20 cellular contexts compared by ENCODE assay signal in the genomic region with DNA sequence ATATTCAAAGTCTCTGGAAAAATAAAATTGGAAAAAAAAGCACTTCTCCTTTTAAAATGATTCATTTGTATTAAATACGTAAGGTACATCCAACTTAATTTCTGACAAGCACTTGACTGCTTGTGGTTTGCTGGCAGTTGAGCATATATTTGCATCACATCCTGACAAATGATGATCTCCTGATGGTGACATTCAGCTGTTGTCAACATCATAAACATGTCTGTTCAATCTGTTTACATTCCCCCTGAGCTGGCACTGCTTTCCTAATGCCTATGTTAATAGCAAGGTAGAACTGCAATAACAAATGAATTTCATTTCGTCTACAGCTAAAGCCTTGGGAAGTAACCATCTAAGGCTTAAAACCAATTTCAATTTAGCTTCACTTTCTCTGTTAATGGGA. TPM values are rescaled to one million over a fixed set of nuclear protein-coding genes. Genes with fewer than 3 reads are reported as not detected.
DNase-seq lines count a peak whose midpoint lies in the region; ATAC-seq, FAIRE-seq and TF ChIP-seq lines count a peak whose summit lies in the region.
"Had no signal": no experiment of that assay in that cellular context is flagged by ENCODE, and none has a peak within 500 bp of the region (broad histone marks: within the 10 kb centered on the region; RNA-seq: fewer than 3 reads in every experiment).

No MANE protein-coding gene starts in this region.

- TF ChIP-seq CTCF in right atrium auricular region (IDR thresholded peaks at IDR 0.05), result no peak

- DNase-seq in GM12891 (ENCODE audit: insufficient read length, low spot score) (no peak), NAMALWA (ENCODE audit: low spot score) (peak; percentile 56), NCI-H748 (lab: John Stamatoyannopoulos, UW; ENCODE audit: unreplicated experiment) (peak; percentile 69), left kidney (ENCODE audit: low read depth, low spot score) (peak; percentile 27), right atrium auricular region (ENCODE audit: low spot score) (no peak)
- DNase-seq: activated CD4-positive, alpha-beta T cell treated with anti-CD3 and anti-CD28 coated beads for 48 hours; activated naive CD4-positive, alpha-beta T cell treated with anti-CD3 and anti-CD28 coated beads, Interleukin-2, amount 50 U/mL, for 16 hours; HCEC 1CT; NCI-H1436; occipital lobe; sigmoid colon; stimulated activated CD4-positive, alpha-beta T cell treated with anti-CD3 and anti-CD28 coated beads, Interleukin-4, amount 100 ng/mL, for 1 hour; stimulated activated CD8-positive, alpha-beta memory T cell treated with anti-CD3 and anti-CD28 coated beads, Interleukin-4, amount 100 ng/mL, for 48 hours; T1000 had no signal

- no peaks in the 10 kb centered on the region for H3K27me3 ChIP-seq in right atrium auricular region
- H3K27me3 ChIP-seq: sigmoid colon had no signal

- H3K27ac ChIP-seq in right atrium auricular region, result no peak overlapping the region
- H3K27ac ChIP-seq: SK-N-MC had no signal

- TF ChIP-seq POLR2A in GM12891 (IDR thresholded peaks at IDR 0.05; ENCODE audit: low read depth, low read length), result no peak

- peaks cover 0 to 7% of the 10 kb centered on the region in 2 donors for H3K9me3 ChIP-seq in right atrium auricular region
- H3K9me3 ChIP-seq: sigmoid colon had no signal

- no peak overlapping the region for H3K4me3 ChIP-seq in right atrium auricular region
- H3K4me3 ChIP-seq: sigmoid colon, SK-N-MC had no signal

- FAIRE-seq in GM12891 (lab: Jason Lieb, UNC), result peak; percentile 73

- H3K36me3 ChIP-seq in right atrium auricular region, result peaks cover 8% of the 10 kb centered on the region

- H3K4me1 ChIP-seq in right atrium auricular region, result no peaks in the 10 kb centered on the region

- no peak for ATAC-seq in HG03469 (IDR thresholded peaks at IDR 0.05; ENCODE audit: unreplicated experiment)
- ATAC-seq in HG03097 (IDR thresholded peaks at IDR 0.05; ENCODE audit: low FRiP score, unreplicated experiment), result no peak
- ATAC-seq: esophagus mucosa had no signal

TF ChIP-seq in GM12891, 5 proteins besides CTCF, POLR2A, EP300 and RAD21:
- no peak for TF ChIP-seq PAX5 (IDR thresholded peaks at IDR 0.05; ENCODE audit: insufficient read depth, low read length, severe bottlenecking)
- TF ChIP-seq POLR2AphosphoS5 (IDR thresholded peaks at IDR 0.05; ENCODE audit: low read depth, low read length), result no peak
- TF ChIP-seq POU2F2 (IDR thresholded peaks at IDR 0.05; ENCODE audit: low read depth, low read length), result no peak
- TF ChIP-seq SPI1 (IDR thresholded peaks at IDR 0.05; ENCODE audit: low read depth, low read length), result no peak
- no peak for TF ChIP-seq TAF1 (IDR thresholded peaks at IDR 0.05; ENCODE audit: low read depth, low read length)

RNA-seq across cellular contexts. Expression of a gene that starts 24.4 kb away (rescaled TPM):
- 3.2 TPM for polyA plus RNA-seq in GM12891 (2012; ENCODE audit: low read depth, missing spikeins)
- total RNA-seq in right atrium auricular region, result 10 to 100 TPM; 29.5 to 55.8 TPM
- polyA plus RNA-seq: BJ, IgD-negative memory B cell had no signal

Comparison
In these comparisons a context has a peak if more than half of its experiments do, and no peak if none do; other contexts are left out.
1. DNase-seq: peak in NAMALWA (single experiment), NCI-H748 (single experiment) and left kidney (single experiment); none in GM12891 (single experiment) and right atrium auricular region (single experiment).